ENCODE assay signal across 22 cellular contexts in the genomic region with DNA sequence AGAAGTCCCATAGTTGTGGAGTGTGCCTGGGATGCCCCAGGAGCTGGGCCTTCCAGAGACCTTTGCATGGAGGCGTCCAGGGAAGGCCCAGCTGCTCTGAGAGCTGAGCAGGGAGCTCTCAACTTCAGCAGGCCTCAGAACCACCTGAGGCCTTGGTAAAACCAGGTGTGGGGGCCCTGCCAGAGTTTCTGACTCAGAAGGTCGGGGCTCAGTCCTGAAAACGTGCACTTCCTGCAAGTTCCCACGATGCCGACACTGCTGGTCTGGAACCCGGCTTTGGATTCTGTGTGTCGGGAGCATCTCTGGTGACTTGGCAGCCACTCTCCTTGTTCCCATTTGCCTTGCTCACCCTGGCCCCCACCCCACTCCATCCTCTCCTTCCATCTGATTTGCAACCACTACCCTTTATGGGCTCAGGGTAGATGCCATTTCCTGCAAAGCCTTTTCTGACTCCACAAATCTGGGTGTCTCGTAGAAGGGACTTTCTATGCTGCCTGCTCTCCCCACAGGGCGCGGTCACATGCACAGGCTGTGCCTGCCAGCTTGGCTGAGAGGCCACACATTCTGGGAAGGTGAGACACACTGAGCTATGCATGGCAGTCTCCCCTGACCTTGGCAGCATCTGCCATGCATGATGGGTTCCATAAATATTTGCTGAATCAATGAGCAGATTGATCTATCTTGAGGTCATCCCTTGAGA.
DNase-seq lines count a peak whose midpoint lies in the region; ATAC-seq, FAIRE-seq and TF ChIP-seq lines count a peak whose summit lies in the region.
"Had no signal": no experiment of that assay in that cellular context is flagged by ENCODE, and none has a peak within 500 bp of the region (broad histone marks: within the 10 kb centered on the region; RNA-seq: fewer than 3 reads in every experiment).

No MANE protein-coding gene starts in this region.

- H3K9ac ChIP-seq in liver (ENCODE audit: low read depth in 1 of 2, low read length in 2 of 2) (peak overlapping the region in 1 of 2 donors; percentile 40), HepG2 (ENCODE audit: insufficient read depth, low read depth, low read length) (no peak overlapping the region), mammary epithelial cell (ENCODE audit: insufficient read depth, low read length) (no peak overlapping the region)

- no TSS peak for BruUV-seq in HepG2 (replicated peaks; lab: Mats Ljungman, UMichigan)
- TSS peak; percentile 96 for BruUV-seq in mammary epithelial cell (replicated peaks; lab: Mats Ljungman, UMichigan)

- in situ Hi-C loops in HepG2 (cut with HindIII; ENCODE audit: extremely low pct_ligation_motif_present, low pct_unique_long_range_greater_than_20kb) = no loop called here
- in situ Hi-C loops in mammary epithelial cell (cut with MboI; ENCODE audit: low sequenced_read_pairs in 2 of 2) = no loop called here

- FAIRE-seq in HepG2 (lab: Jason Lieb, UNC) (no peak), small intestine (lab: Jason Lieb, UNC) (no peak), GM19239 (lab: Jason Lieb, UNC) (no peak)
- FAIRE-seq: A549 had no signal

- no peak for TF ChIP-seq CTCF in liver (IDR thresholded peaks at IDR 0.05; ENCODE audit: low read depth, low read length, missing input control)
- TF ChIP-seq CTCF in HepG2 (CRISPR knock-in tag; IDR thresholded peaks at IDR 0.05) = no peak
- TF ChIP-seq CTCF in mammary epithelial cell (conservative IDR thresholded peaks at IDR 0.05 in 1 of 2, IDR thresholded peaks at IDR 0.05 in 1 of 2; ENCODE audit: extremely low read depth in 1 of 2, insufficient read depth in 1 of 2, low read depth in 1 of 2, low read length in 2 of 2) = no peak

- POLR2A ChIA-PET in HepG2 (lab: Yijun Ruan, JAX) = no interaction called here

- TF ChIP-seq EP300 in HepG2 (IDR thresholded peaks at IDR 0.05; ENCODE audit: low read depth in 2 of 2, low read length in 2 of 2) = no peak
- no peak for TF ChIP-seq EP300 in HepG2 (CRISPR knock-in tag; IDR thresholded peaks at IDR 0.05; ENCODE audit: borderline replicate concordance)

- H3K4me1 ChIP-seq in liver (ENCODE audit: control insufficient read depth in 4 of 4, insufficient read depth in 4 of 4, low read length in 3 of 4) (peaks cover 12 to 29% (median 20%) of the 10 kb centered on the region in 4 donors), HepG2 (ENCODE audit: insufficient read depth, low read length) (no peaks in the 10 kb centered on the region), mammary epithelial cell (ENCODE audit: insufficient read depth, low read length) (peaks cover 19% of the 10 kb centered on the region), small intestine (ENCODE audit: control insufficient read depth in 2 of 2, insufficient read depth in 1 of 2, low read depth in 1 of 2, low read length in 1 of 2) (no peaks in the 10 kb centered on the region)
- H3K4me1 ChIP-seq: A549, esophagus squamous epithelium, left lung, sigmoid colon had no signal

- no peak overlapping the region for H3K4me2 ChIP-seq in HepG2 (ENCODE audit: low read depth, low read length)
- no peak overlapping the region for H3K4me2 ChIP-seq in mammary epithelial cell (ENCODE audit: insufficient read depth, low read depth, low read length)
- H3K4me2 ChIP-seq: A549 had no signal

- H4K20me1 ChIP-seq in HepG2 (ENCODE audit: insufficient read depth, low read length) = no peaks in the 10 kb centered on the region
- H4K20me1 ChIP-seq in mammary epithelial cell (ENCODE audit: insufficient read depth, low read length) = no peaks in the 10 kb centered on the region

- TF ChIP-seq POLR2A in HepG2 (IDR thresholded peaks at IDR 0.05; ENCODE audit: insufficient read depth in 1 of 2, low read depth in 2 of 2, low read length in 2 of 2) = no peak

- TF ChIP-seq RAD21 in liver (IDR thresholded peaks at IDR 0.05) (peak; percentile 65 to 73), HepG2 (CRISPR knock-in tag; IDR thresholded peaks at IDR 0.05) (no peak)

- no peaks in the 10 kb centered on the region for H3K79me2 ChIP-seq in HepG2 (ENCODE audit: insufficient read depth, low read length)
- no peaks in the 10 kb centered on the region for H3K79me2 ChIP-seq in mammary epithelial cell (ENCODE audit: insufficient read depth, low read length)

- no peak overlapping the region for H2AFZ ChIP-seq in HepG2 (ENCODE audit: low read length)
- peak overlapping the region; percentile 66 for H2AFZ ChIP-seq in mammary epithelial cell (ENCODE audit: low read depth, low read length)

- 56% methylated on average over 10 of the region's 10 CpGs for WGBS in liver
- 52% methylated on average over 6 of the region's 10 CpGs for WGBS in HepG2 (ENCODE audit: low lambda C conversion rate)
- WGBS in mammary epithelial cell (ENCODE audit: low coverage, missing lambda C conversion rate) = 79% methylated on average over 3 of the region's 10 CpGs
- 73 to 80% (median 75%) methylated on average over 10 of the region's 10 CpGs for WGBS in small intestine, 3 donors

- dilution Hi-C loops in mammary epithelial cell (cut with HindIII; ENCODE audit: low sequenced_read_pairs) = no loop called here

- no peak for ATAC-seq in HepG2
- ATAC-seq: A549, left lung had no signal

- peak overlapping the region; percentile 83 to 86 for H3K27ac ChIP-seq in liver (ENCODE audit: low read depth in 1 of 2, low read length in 2 of 2)
- no peak overlapping the region for H3K27ac ChIP-seq in HepG2 (ENCODE audit: extremely low read length, insufficient read depth, low read length)
- H3K27ac ChIP-seq in mammary epithelial cell (ENCODE audit: insufficient read depth, low read depth, low read length) = no peak overlapping the region
- H3K27ac ChIP-seq in small intestine (ENCODE audit: low read depth in 1 of 2, low read length in 1 of 2) = no peak overlapping the region
- H3K27ac ChIP-seq: A549, ascending aorta, coronary artery, esophagus squamous epithelium, left lung, sigmoid colon, thyroid gland had no signal

- DNase-seq in HepG2 (ENCODE audit: low spot score) (no peak), mammary epithelial cell (peak; percentile 63), kidney tubule cell (ENCODE audit: low spot score) (peak; percentile 95), DMS153 (lab: John Stamatoyannopoulos, UW) (no peak), small intestine (no peak), medulla oblongata (ENCODE audit: extremely low spot score) (no peak), GM19239 (ENCODE audit: insufficient read length, low spot score) (no peak)
- DNase-seq: activated CD4-positive, CD25-positive, alpha-beta regulatory T cell; activated gamma-delta T cell treated with Interleukin-2 at 50 U/mL for 16 hours; CD4-positive, alpha-beta memory T cell; esophagus squamous epithelium; GOT3; left lung; MM.1S; NCI-H774; sigmoid colon; stimulated activated CD4-positive, alpha-beta T cell treated with anti-CD3 and anti-CD28 coated beads, Interleukin-4, amount 100 ng/mL, for 4 hours had no signal

- H3K36me3 ChIP-seq in liver (ENCODE audit: control insufficient read depth in 4 of 4, insufficient read depth in 3 of 4, low read depth in 1 of 4, low read length in 3 of 4) (no peaks in the 10 kb centered on the region), HepG2 (replicated peaks in 1 of 2; ENCODE audit: control insufficient read depth in 1 of 2, insufficient read depth in 2 of 2, low read length in 2 of 2) (no peaks in the 10 kb centered on the region), mammary epithelial cell (ENCODE audit: insufficient read depth, low read length) (no peaks in the 10 kb centered on the region), small intestine (ENCODE audit: control insufficient read depth in 2 of 2, insufficient read depth in 2 of 2, low read length in 2 of 2) (no peaks in the 10 kb centered on the region)
- H3K36me3 ChIP-seq: ascending aorta, esophagus squamous epithelium, left lung, sigmoid colon, thyroid gland had no signal

- intact Hi-C loops in HepG2 (cut with micrococcal nuclease; ENCODE audit: unreplicated experiment) = no loop called here
- intact Hi-C loops in mammary epithelial cell (cut with micrococcal nuclease) = no loop called here

- H3K4me3 ChIP-seq in liver (ENCODE audit: low read depth in 1 of 3, low read length in 3 of 3) = no peak overlapping the region
- H3K4me3 ChIP-seq in HepG2 (replicated peaks in 1 of 3; ENCODE audit: insufficient read depth in 1 of 3, low read depth in 2 of 3, low read length in 3 of 3) = no peak overlapping the region
- no peak overlapping the region for H3K4me3 ChIP-seq in mammary epithelial cell (replicated peaks in 1 of 3; ENCODE audit: insufficient read depth in 1 of 3, low read depth in 2 of 3, low read length in 3 of 3)
- H3K4me3 ChIP-seq in small intestine (ENCODE audit: low read depth in 1 of 2, low read length in 2 of 2) = no peak overlapping the region
- H3K4me3 ChIP-seq: A549, ascending aorta, coronary artery, esophagus squamous epithelium, left lung, sigmoid colon, thyroid gland had no signal

- H3K9me3 ChIP-seq in liver (ENCODE audit: control insufficient read depth in 4 of 4, low read length in 3 of 4) (no peaks in the 10 kb centered on the region), HepG2 (ENCODE audit: low read length) (no peaks in the 10 kb centered on the region), mammary epithelial cell (replicated peaks; ENCODE audit: insufficient read depth, low read length) (no peaks in the 10 kb centered on the region), small intestine (ENCODE audit: control insufficient read depth, low read depth) (no peaks in the 10 kb centered on the region)
- H3K9me3 ChIP-seq: A549, ascending aorta, esophagus squamous epithelium, left lung, sigmoid colon, thyroid gland had no signal

- CTCF ChIA-PET in HepG2 (lab: Yijun Ruan, JAX; ENCODE audit: low intra/inter-chr PET ratio, low total read pairs) = no interaction called here
- CTCF ChIA-PET in mammary epithelial cell (lab: Charles Lee; ENCODE audit: low non-redundant PET) = no interaction called here

- H3K27me3 ChIP-seq in liver (ENCODE audit: control insufficient read depth in 4 of 4, insufficient read depth in 4 of 4, low read length in 3 of 4) (no peaks in the 10 kb centered on the region), HepG2 (ENCODE audit: control insufficient read depth in 1 of 2, insufficient read depth in 2 of 2, low read length in 2 of 2) (peaks cover 0 to 1% of the 10 kb centered on the region in 2 experiments; a peak in 1 of 5 replicates), mammary epithelial cell (ENCODE audit: insufficient read depth, low read length) (no peaks in the 10 kb centered on the region), small intestine (ENCODE audit: control insufficient read depth in 2 of 2, insufficient read depth in 2 of 2, low read length in 2 of 2) (peaks cover 0 to 2% of the 10 kb centered on the region in 2 donors)
- H3K27me3 ChIP-seq: ascending aorta, esophagus squamous epithelium, left lung, sigmoid colon, thyroid gland had no signal

TF ChIP-seq in liver, 16 proteins besides CTCF, POLR2A, EP300 and RAD21 (continues in another document):
- TF ChIP-seq TAF1 (conservative IDR thresholded peaks at IDR 0.05) = no peak
- TF ChIP-seq HNF4G (IDR thresholded peaks at IDR 0.05) = no peak
- TF ChIP-seq HNF4A (conservative IDR thresholded peaks at IDR 0.05) = peak; percentile 68 to 86

TF ChIP-seq in HepG2, 621 proteins besides CTCF, POLR2A, EP300 and RAD21 (continues in another document):
- no peak for TF ChIP-seq ZNF24 (IDR thresholded peaks at IDR 0.05)

Comparison
In these comparisons a context has a peak if more than half of its experiments do, and no peak if none do; other contexts are left out.
1. H3K27ac ChIP-seq: peak in liver (2 of 2); none in HepG2 (single experiment), mammary epithelial cell (single experiment) and small intestine (0 of 2).
2. DNase-seq: peak in mammary epithelial cell (single experiment) and kidney tubule cell (single experiment); none in HepG2 (single experiment), DMS153 (single experiment), small intestine (single experiment), medulla oblongata (single experiment) and GM19239 (single experiment).